Comparison of ENCODE assay signal across 1 cellular context in genomic region chr16:68284847-68285246, GRCh38.
A peak's percentile ranks its signal among the peaks of the same experiment; 100 is the strongest.
TF ChIP-seq lines count a peak whose summit lies in the region.

No MANE protein-coding gene starts in this region.

TF ChIP-seq in GM12878, 131 proteins besides CTCF, POLR2A, EP300 and RAD21 (continued from another document):
- TF ChIP-seq USF2 (IDR thresholded peaks at IDR 0.05; ENCODE audit: borderline replicate concordance, low read depth, low read length) (no peak), CHD1 (IDR thresholded peaks at IDR 0.05; ENCODE audit: low read depth, low read length) (no peak), SIX5 (IDR thresholded peaks at IDR 0.05; ENCODE audit: low read depth, low read length, severe bottlenecking) (no peak), SMAD5 (IDR thresholded peaks at IDR 0.05; ENCODE audit: low read depth) (no peak), EGR1 (IDR thresholded peaks at IDR 0.05; ENCODE audit: borderline replicate concordance in 1 of 2, low read depth in 2 of 2, low read length in 2 of 2) (peak in 1 of 2 experiments; percentile 77; a peak in 2 of 3 replicates), TCF7 (IDR thresholded peaks at IDR 0.05; ENCODE audit: borderline replicate concordance) (no peak), JUNB (IDR thresholded peaks at IDR 0.05) (no peak; the same call in 1 of the 2 replicates), HDAC2 (IDR thresholded peaks at IDR 0.05) (no peak), DPF2 (IDR thresholded peaks at IDR 0.05) (peak; percentile 43; the same call in 1 of the 2 replicates)
- TF ChIP-seq, protein P1, sequence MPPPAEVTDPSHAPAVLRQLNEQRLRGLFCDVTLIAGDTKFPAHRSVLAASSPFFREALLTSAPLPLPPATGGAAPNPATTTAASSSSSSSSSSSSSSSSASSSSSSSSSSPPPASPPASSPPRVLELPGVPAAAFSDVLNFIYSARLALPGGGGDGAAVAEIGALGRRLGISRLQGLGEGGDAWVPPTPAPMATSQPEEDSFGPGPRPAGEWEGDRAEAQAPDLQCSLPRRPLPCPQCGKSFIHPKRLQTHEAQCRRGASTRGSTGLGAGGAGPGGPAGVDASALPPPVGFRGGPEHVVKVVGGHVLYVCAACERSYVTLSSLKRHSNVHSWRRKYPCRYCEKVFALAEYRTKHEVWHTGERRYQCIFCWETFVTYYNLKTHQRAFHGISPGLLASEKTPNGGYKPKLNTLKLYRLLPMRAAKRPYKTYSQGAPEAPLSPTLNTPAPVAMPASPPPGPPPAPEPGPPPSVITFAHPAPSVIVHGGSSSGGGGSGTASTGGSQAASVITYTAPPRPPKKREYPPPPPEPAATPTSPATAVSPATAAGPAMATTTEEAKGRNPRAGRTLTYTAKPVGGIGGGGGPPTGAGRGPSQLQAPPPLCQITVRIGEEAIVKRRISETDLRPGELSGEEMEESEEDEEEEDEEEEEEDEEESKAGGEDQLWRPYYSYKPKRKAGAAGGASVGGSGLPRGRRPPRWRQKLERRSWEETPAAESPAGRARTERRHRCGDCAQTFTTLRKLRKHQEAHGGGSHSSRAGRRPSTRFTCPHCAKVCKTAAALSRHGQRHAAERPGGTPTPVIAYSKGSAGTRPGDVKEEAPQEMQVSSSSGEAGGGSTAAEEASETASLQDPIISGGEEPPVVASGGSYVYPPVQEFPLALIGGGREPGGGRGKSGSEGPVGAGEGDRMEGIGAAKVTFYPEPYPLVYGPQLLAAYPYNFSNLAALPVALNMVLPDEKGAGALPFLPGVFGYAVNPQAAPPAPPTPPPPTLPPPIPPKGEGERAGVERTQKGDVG (CRISPR knock-in tag; IDR thresholded peaks at IDR 0.05) = no peak
- TF ChIP-seq, protein P2, sequence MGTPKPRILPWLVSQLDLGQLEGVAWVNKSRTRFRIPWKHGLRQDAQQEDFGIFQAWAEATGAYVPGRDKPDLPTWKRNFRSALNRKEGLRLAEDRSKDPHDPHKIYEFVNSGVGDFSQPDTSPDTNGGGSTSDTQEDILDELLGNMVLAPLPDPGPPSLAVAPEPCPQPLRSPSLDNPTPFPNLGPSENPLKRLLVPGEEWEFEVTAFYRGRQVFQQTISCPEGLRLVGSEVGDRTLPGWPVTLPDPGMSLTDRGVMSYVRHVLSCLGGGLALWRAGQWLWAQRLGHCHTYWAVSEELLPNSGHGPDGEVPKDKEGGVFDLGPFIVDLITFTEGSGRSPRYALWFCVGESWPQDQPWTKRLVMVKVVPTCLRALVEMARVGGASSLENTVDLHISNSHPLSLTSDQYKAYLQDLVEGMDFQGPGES (IDR thresholded peaks at IDR 0.05) = no peak
